Comparison of ENCODE assay signal across 11 cellular contexts in the genomic region with DNA sequence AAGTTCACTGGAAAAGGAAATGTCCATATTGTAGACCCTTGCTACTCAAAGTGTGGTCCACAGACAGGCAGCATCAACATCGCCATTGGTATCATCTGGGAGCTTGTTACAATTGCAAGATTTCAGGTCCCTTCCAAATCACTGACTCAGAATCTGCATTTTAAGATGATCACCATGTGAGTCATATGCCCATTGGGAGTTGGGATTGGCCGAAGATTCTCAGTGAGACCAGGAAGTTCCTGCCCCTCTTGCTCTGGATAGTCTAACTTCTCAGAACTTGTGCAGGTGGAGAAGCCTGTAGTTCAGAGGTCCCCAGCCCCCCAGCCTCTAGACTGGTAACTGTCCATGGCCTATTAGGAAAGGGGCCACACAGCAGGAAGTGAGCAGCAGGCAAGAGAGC. TPM values are rescaled to one million over a fixed set of nuclear protein-coding genes. Genes with fewer than 3 reads are reported as not detected.
A peak's percentile ranks its signal among the peaks of the same experiment; 100 is the strongest.
DNase-seq lines count a peak whose midpoint lies in the region; TF ChIP-seq lines count a peak whose summit lies in the region.
"Had no signal": no experiment of that assay in that cellular context is flagged by ENCODE, and none has a peak within 500 bp of the region (broad histone marks: within the 10 kb centered on the region; RNA-seq: fewer than 3 reads in every experiment).

No MANE protein-coding gene starts in this region.

- DNase-seq in GM03348 (ENCODE audit: low spot score) (peak; percentile 35), MV-4-11 (lab: John Stamatoyannopoulos, UW) (peak; percentile 91), fibroblast of mammary gland (ENCODE audit: low read depth) (peak; percentile 66), suprapubic skin (ENCODE audit: low spot score in 2 of 2) (no peak), glutamatergic neuron (no peak)
- DNase-seq in effector CD8-positive, alpha-beta T cell (lab: John Stamatoyannopoulos, UW) = no peak
- DNase-seq: left ventricle myocardium superior, sigmoid colon had no signal

- H3K27me3 Mint-ChIP-seq in glutamatergic neuron (ENCODE audit: unreplicated experiment) = no peaks in the 10 kb centered on the region

- H3K4me3 Mint-ChIP-seq in glutamatergic neuron (ENCODE audit: unreplicated experiment) = no peak overlapping the region
- H3K4me3 Mint-ChIP-seq: natural killer cell treated with Interleukin-12 subunit alpha and Interleukin-12 subunit beta and Interleukin-15 and Interleukin-18, amount 100 ng/mL, for 72 hours had no signal

- H3K9me3 ChIP-seq in BLaER1 treated with 17β-estradiol and CSF1 and Interleukin-3, amounts not matched to agents 10 nM and 100 nM (replicated peaks in 1 of 11) = peaks cover 0 to 15% (median 5%) of the 10 kb centered on the region in 11 experiments; a peak in 8 of 22 replicates
- H3K9me3 ChIP-seq in suprapubic skin = no peaks in the 10 kb centered on the region
- H3K9me3 ChIP-seq: esophagus muscularis mucosa, sigmoid colon had no signal

- no peak overlapping the region for H3K9ac ChIP-seq in BLaER1 treated with 17β-estradiol and CSF1 and Interleukin-3, amounts not matched to agents 10 nM and 100 nM

- TF ChIP-seq CTCF in fibroblast of mammary gland (conservative IDR thresholded peaks at IDR 0.05; ENCODE audit: control insufficient read depth, insufficient read depth, low read depth, low read length) = no peak
- no peak for TF ChIP-seq CTCF in suprapubic skin (IDR thresholded peaks at IDR 0.05)
- TF ChIP-seq CTCF in glutamatergic neuron (IDR thresholded peaks at IDR 0.05; ENCODE audit: partially characterized antibody, unreplicated experiment) = no peak

- whole genome bisulfite sequencing in suprapubic skin = 45% methylated on average over 2 of the region's 2 CpGs

- no peak for TF ChIP-seq EP300 in suprapubic skin (IDR thresholded peaks at IDR 0.05)

- H3K27me3 ChIP-seq in BLaER1 treated with 17β-estradiol and CSF1 and Interleukin-3, amounts not matched to agents 10 nM and 100 nM = no peaks in the 10 kb centered on the region
- peaks cover 6% of the 10 kb centered on the region for H3K27me3 ChIP-seq in suprapubic skin
- H3K27me3 ChIP-seq: esophagus muscularis mucosa, sigmoid colon had no signal

- no peak overlapping the region for H3K4me3 ChIP-seq in BLaER1 treated with 17β-estradiol and CSF1 and Interleukin-3, amounts not matched to agents 10 nM and 100 nM
- H3K4me3 ChIP-seq in fibroblast of mammary gland (ENCODE audit: control insufficient read depth, low read depth, low read length) = no peak overlapping the region
- no peak overlapping the region for H3K4me3 ChIP-seq in suprapubic skin
- H3K4me3 ChIP-seq: esophagus muscularis mucosa, sigmoid colon had no signal

- H4K20me1 ChIP-seq in BLaER1 treated with 17β-estradiol and CSF1 and Interleukin-3, amounts not matched to agents 10 nM and 100 nM = no peaks in the 10 kb centered on the region

- no peak for TF ChIP-seq POLR2A in suprapubic skin (IDR thresholded peaks at IDR 0.05)

- no peaks in the 10 kb centered on the region for H3K36me3 Mint-ChIP-seq in glutamatergic neuron (ENCODE audit: unreplicated experiment)
- H3K36me3 Mint-ChIP-seq: natural killer cell treated with Interleukin-12 subunit alpha and Interleukin-12 subunit beta and Interleukin-15 and Interleukin-18, amount 100 ng/mL, for 72 hours had no signal

- no peak overlapping the region for H3K27ac Mint-ChIP-seq in glutamatergic neuron (ENCODE audit: unreplicated experiment)
- H3K27ac Mint-ChIP-seq: natural killer cell treated with Interleukin-12 subunit alpha and Interleukin-12 subunit beta and Interleukin-15 and Interleukin-18, amount 100 ng/mL, for 72 hours had no signal

- 0 out of 22 replicates have a peak, but pooled peaks cover 0 to 4% (median 0%) of the 10 kb centered on the region in 11 experiments for H3K36me3 ChIP-seq in BLaER1 treated with 17β-estradiol and CSF1 and Interleukin-3, amounts not matched to agents 10 nM and 100 nM
- no peaks in the 10 kb centered on the region for H3K36me3 ChIP-seq in suprapubic skin
- H3K36me3 ChIP-seq: esophagus muscularis mucosa, sigmoid colon had no signal

- peak overlapping the region; percentile 8 to 70 (median 38); a peak in 20 of 22 replicates for H3K4me2 ChIP-seq in BLaER1 treated with 17β-estradiol and CSF1 and Interleukin-3, amounts not matched to agents 10 nM and 100 nM

- no peaks in the 10 kb centered on the region for H3K4me1 Mint-ChIP-seq in glutamatergic neuron (ENCODE audit: low read depth, unreplicated experiment)

- H3K27ac ChIP-seq in BLaER1 treated with 17β-estradiol and CSF1 and Interleukin-3, amounts not matched to agents 10 nM and 100 nM = no peak overlapping the region
- H3K27ac ChIP-seq in suprapubic skin = no peak overlapping the region
- H3K27ac ChIP-seq: esophagus muscularis mucosa, sigmoid colon had no signal

- H3K9me3 Mint-ChIP-seq in glutamatergic neuron (ENCODE audit: unreplicated experiment) = no peaks in the 10 kb centered on the region
- H3K9me3 Mint-ChIP-seq: natural killer cell treated with Interleukin-12 subunit alpha and Interleukin-12 subunit beta and Interleukin-15 and Interleukin-18, amount 100 ng/mL, for 72 hours had no signal

- peaks cover 17 to 38% (median 24%) of the 10 kb centered on the region in 10 experiments for H3K4me1 ChIP-seq in BLaER1 treated with 17β-estradiol and CSF1 and Interleukin-3, amounts not matched to agents 10 nM and 100 nM
- no peaks in the 10 kb centered on the region for H3K4me1 ChIP-seq in suprapubic skin
- H3K4me1 ChIP-seq: sigmoid colon had no signal

RNA-seq across cellular contexts. Expression of a gene that starts 48.9 kb away (rescaled TPM):
- total RNA-seq in suprapubic skin (not detected), glutamatergic neuron (ENCODE audit: unreplicated experiment) (not detected)
- total RNA-seq: esophagus muscularis mucosa; left ventricle myocardium superior; natural killer cell treated with Interleukin-12 subunit alpha and Interleukin-12 subunit beta and Interleukin-15 and Interleukin-18, amount 100 ng/mL, for 72 hours; sigmoid colon had no signal

Comparison
In these comparisons a context has a peak if more than half of its experiments do, and no peak if none do; other contexts are left out.
1. DNase-seq: peak in GM03348 (single experiment), MV-4-11 (single experiment) and fibroblast of mammary gland (single experiment); none in effector CD8-positive, alpha-beta T cell (single experiment), suprapubic skin (0 of 2) and glutamatergic neuron (single experiment).